Comparison of ENCODE assay signal across 8 cellular contexts in genomic region chr20:34709836-34710567, GRCh38. TPM values are rescaled to one million over a fixed set of nuclear protein-coding genes. Genes with fewer than 3 reads are reported as not detected.
DNase-seq lines count a peak whose midpoint lies in the region; ATAC-seq and TF ChIP-seq lines count a peak whose summit lies in the region.

No MANE protein-coding gene starts in this region.

- peaks cover 13% of the 10 kb centered on the region for H3K36me3 Mint-ChIP-seq in T-helper 1 cell treated with Interleukin-12 subunit alpha and Interleukin-12 subunit beta and Interleukin-4 antibody, amounts not matched to agents 30 μg/mL and 1 μg/mL, for 36 hours (ENCODE audit: low read depth)
- H3K36me3 Mint-ChIP-seq in mesothelial cell of epicardium = peaks cover 9% of the 10 kb centered on the region

- H3K4me3 ChIP-seq in endocrine pancreas (ENCODE audit: control insufficient read depth, insufficient read depth, low read length) = no peak overlapping the region
- peak overlapping the region; percentile 57 to 82 (median 66) for H3K4me3 ChIP-seq in stomach

- H3K4me3 Mint-ChIP-seq in T-helper 1 cell treated with Interleukin-12 subunit alpha and Interleukin-12 subunit beta and Interleukin-4 antibody, amounts not matched to agents 30 μg/mL and 1 μg/mL, for 36 hours = peak overlapping the region; percentile 88
- H3K4me3 Mint-ChIP-seq in mesothelial cell of epicardium = peak overlapping the region; percentile 79

- peak overlapping the region; percentile 78 for H3K9ac ChIP-seq in endocrine pancreas (ENCODE audit: control insufficient read depth, insufficient read depth, low read length)

- no peaks in the 10 kb centered on the region for H3K9me3 ChIP-seq in endocrine pancreas (ENCODE audit: control insufficient read depth, low read length)
- H3K9me3 ChIP-seq in stomach = no peaks in the 10 kb centered on the region

- H3K27me3 Mint-ChIP-seq in T-helper 1 cell treated with Interleukin-12 subunit alpha and Interleukin-12 subunit beta and Interleukin-4 antibody, amounts not matched to agents 30 μg/mL and 1 μg/mL, for 36 hours (ENCODE audit: low read depth) = peaks cover 10% of the 10 kb centered on the region
- peaks cover 14% of the 10 kb centered on the region for H3K27me3 Mint-ChIP-seq in mesothelial cell of epicardium (ENCODE audit: low read depth)

- 1 to 12% (median 2%) methylated on average over 22 to 61 of the region's 61 CpGs for WGBS in stomach, 5 donors

- no peaks in the 10 kb centered on the region for H3K9me3 Mint-ChIP-seq in T-helper 1 cell treated with Interleukin-12 subunit alpha and Interleukin-12 subunit beta and Interleukin-4 antibody, amounts not matched to agents 30 μg/mL and 1 μg/mL, for 36 hours
- no peaks in the 10 kb centered on the region for H3K9me3 Mint-ChIP-seq in mesothelial cell of epicardium

- H3K4me1 ChIP-seq in endocrine pancreas (ENCODE audit: control insufficient read depth, insufficient read depth, low read length) = no peaks in the 10 kb centered on the region
- H3K4me1 ChIP-seq in stomach = peaks cover 23 to 76% (median 39%) of the 10 kb centered on the region in 4 donors

- peak overlapping the region; percentile 84 to 100 (median 91) for H3K27ac ChIP-seq in stomach

- H3K27me3 ChIP-seq in endocrine pancreas (ENCODE audit: control insufficient read depth, insufficient read depth, low read length) (no peaks in the 10 kb centered on the region), stomach (no peaks in the 10 kb centered on the region)

- peaks cover 26% of the 10 kb centered on the region for H3K4me1 Mint-ChIP-seq in T-helper 1 cell treated with Interleukin-12 subunit alpha and Interleukin-12 subunit beta and Interleukin-4 antibody, amounts not matched to agents 30 μg/mL and 1 μg/mL, for 36 hours (ENCODE audit: low read depth)
- H3K4me1 Mint-ChIP-seq in mesothelial cell of epicardium = peaks cover 18% of the 10 kb centered on the region

- peak; percentile 49 for TF ChIP-seq CTCF in LNCAP (IDR thresholded peaks at IDR 0.05)
- no peak for TF ChIP-seq CTCF in mesothelial cell of epicardium (IDR thresholded peaks at IDR 0.05; ENCODE audit: unreplicated experiment)
- peak in 1 of 7 experiments; percentile 31 for TF ChIP-seq CTCF in stomach (IDR thresholded peaks at IDR 0.05)

- ATAC-seq in GM21825 (IDR thresholded peaks at IDR 0.05; ENCODE audit: unreplicated experiment) = peak; percentile 25

- H3K36me3 ChIP-seq in endocrine pancreas (ENCODE audit: control insufficient read depth, insufficient read depth, low read length) (no peaks in the 10 kb centered on the region), stomach (peaks cover 11 to 23% (median 18%) of the 10 kb centered on the region in 4 donors)

- no peak for TF ChIP-seq POLR2A in stomach (IDR thresholded peaks at IDR 0.05)

- no peak for TF ChIP-seq EP300 in stomach (IDR thresholded peaks at IDR 0.05)

- intact Hi-C loops in stomach (cut with DNase I; ENCODE audit: low total_unique reads) = no loop called here

- peak; percentile 38 to 47 for DNase-seq in activated CD8-positive, alpha-beta memory T cell treated with anti-CD3 and anti-CD28 coated beads for 4 hours (ENCODE audit: low read depth in 2 of 2)
- no peak for DNase-seq in activated CD8-positive, alpha-beta memory T cell treated with anti-CD3 and anti-CD28 coated beads for 24 hours
- DNase-seq in mesothelial cell of epicardium (ENCODE audit: low spot score in 2 of 2, unreplicated experiment in 2 of 2) = peak; percentile 51 to 75
- DNase-seq in stomach = peak; percentile 83

- peak overlapping the region; percentile 82 for H3K27ac Mint-ChIP-seq in T-helper 1 cell treated with Interleukin-12 subunit alpha and Interleukin-12 subunit beta and Interleukin-4 antibody, amounts not matched to agents 30 μg/mL and 1 μg/mL, for 36 hours
- peak overlapping the region; percentile 78 for H3K27ac Mint-ChIP-seq in mesothelial cell of epicardium

RNA-seq across cellular contexts. Expression of gene TP53INP2, which starts 5.9 kb away (rescaled TPM):
- total RNA-seq in mesothelial cell of epicardium (11.8 to 13.1 TPM (median 12.0 TPM) in 3 replicates), stomach (10 to 100 TPM in 4 of 5 donors, 1 to 10 TPM in 1; 8.4 to 63.1 (median 28.0) TPM)
- 10 to 100 TPM; 11.6 to 28.0 (median 25.0) TPM for polyA plus RNA-seq in stomach

RNA-seq across cellular contexts. Expression of gene PIGU, which starts 33.1 kb away (rescaled TPM):
- 31.7 to 34.1 TPM (median 32.6 TPM) in 3 replicates for total RNA-seq in mesothelial cell of epicardium
- total RNA-seq in stomach = 10 to 100 TPM in 2 of 5 donors, 1 to 10 TPM in 2, under 1 TPM in 1; 0.45 to 15.6 (median 9.7) TPM
- 10 to 100 TPM in 2 of 3 donors, 1 to 10 TPM in 1; 7.0 to 21.3 (median 10.9) TPM for polyA plus RNA-seq in stomach
